In genomic region chr15:64905119-64905831, GRCh38 we compare ENCODE assay signal across 1 cellular context.
TF ChIP-seq lines count a peak whose summit lies in the region.

No MANE protein-coding gene starts in this region.

TF ChIP-seq in WTC11, 78 proteins besides CTCF, POLR2A, EP300 and RAD21 (continued from another document):
- TF ChIP-seq EMX1 (CRISPR knock-in tag; IDR thresholded peaks at IDR 0.05) (no peak), JUN (CRISPR knock-in tag; IDR thresholded peaks at IDR 0.05) (no peak), CREB1 (CRISPR knock-in tag; IDR thresholded peaks at IDR 0.05) (no peak), GTF2I (CRISPR knock-in tag; conservative IDR thresholded peaks at IDR 0.05) (no peak), ATF6 (CRISPR knock-in tag; IDR thresholded peaks at IDR 0.05) (no peak), GABPB1 (CRISPR knock-in tag; IDR thresholded peaks at IDR 0.05) (no peak)
- TF ChIP-seq, protein P1, sequence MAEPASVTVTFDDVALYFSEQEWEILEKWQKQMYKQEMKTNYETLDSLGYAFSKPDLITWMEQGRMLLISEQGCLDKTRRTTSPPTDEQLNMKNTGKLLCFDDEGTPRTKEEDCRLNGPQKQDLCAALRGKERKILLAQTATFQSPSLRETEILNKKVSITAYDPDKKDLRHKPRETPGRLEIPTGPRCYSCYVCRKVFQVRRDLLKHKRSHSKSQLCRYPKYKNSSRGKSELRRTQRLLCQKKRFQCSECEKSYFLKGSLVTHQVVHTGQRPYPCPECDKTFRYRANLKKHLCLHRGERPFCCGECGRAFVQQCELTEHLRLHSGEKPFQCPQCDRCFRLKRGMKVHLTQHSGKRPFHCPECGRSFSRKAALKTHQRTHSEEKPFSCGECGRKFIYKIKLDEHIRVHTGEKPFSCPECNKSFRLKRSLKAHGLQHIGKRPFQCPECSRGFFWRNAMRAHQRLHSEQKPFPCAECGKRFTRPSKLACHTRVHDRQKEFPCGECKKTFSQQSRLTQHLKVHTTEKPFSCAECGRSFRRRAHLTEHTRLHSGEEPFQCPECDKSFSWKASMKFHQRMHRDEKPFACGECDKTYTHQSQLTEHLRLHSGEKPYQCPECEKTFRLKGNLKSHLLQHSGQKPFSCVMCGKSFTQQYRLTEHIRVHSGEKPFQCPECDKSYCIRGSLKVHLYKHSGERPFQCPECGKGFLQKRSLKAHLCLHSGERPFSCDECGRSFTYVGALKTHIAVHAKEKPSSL (CRISPR knock-in tag; conservative IDR thresholded peaks at IDR 0.05): no peak
TF ChIP-seq in WTC11: peak in this region for 12.
